1 cellular context compared by ENCODE assay signal in the genomic region with DNA sequence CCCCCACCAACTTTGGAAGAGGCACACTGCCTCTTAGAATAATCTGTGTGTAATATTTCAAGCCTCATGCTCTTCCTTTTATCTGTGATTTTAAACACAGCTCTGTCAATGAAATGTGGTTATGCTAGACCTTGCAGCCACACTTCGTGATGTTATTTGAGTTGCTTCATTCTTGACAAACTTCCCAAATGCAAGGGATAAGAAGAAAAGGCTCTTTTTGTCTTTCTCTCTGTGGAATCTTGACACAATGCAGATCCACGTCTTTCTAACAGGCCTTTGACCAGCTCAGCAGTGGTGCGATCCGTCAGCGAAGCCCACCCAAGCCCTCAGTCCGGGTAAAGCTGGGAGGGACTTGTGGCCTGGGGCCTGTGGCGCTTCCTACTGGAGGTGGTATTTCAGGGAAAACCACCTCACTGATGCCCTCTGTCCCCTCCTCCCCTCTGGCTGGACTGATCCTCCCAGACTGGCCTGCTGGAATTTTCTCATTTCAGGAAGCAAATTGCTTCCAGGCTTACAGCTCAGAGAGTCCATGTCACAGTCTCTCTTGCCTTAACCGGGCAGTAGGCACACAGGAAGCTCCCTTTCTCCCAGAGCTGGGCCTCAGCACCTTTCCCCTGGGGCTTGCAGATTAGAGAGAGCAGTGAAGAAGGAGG.
TF ChIP-seq lines count a peak whose summit lies in the region.

No MANE protein-coding gene starts in this region.

TF ChIP-seq in H1, 55 proteins besides CTCF, POLR2A, EP300 and RAD21:
- TF ChIP-seq BACH1 (IDR thresholded peaks at IDR 0.05; ENCODE audit: low read length), result no peak
- TF ChIP-seq YY1 (IDR thresholded peaks at IDR 0.05; ENCODE audit: low read depth, low read length), result no peak
- TF ChIP-seq, protein P1, sequence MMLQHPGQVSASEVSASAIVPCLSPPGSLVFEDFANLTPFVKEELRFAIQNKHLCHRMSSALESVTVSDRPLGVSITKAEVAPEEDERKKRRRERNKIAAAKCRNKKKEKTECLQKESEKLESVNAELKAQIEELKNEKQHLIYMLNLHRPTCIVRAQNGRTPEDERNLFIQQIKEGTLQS (IDR thresholded peaks at IDR 0.05; ENCODE audit: insufficient read depth, low read depth, low read length), result no peak
- TF ChIP-seq TCF12 (IDR thresholded peaks at IDR 0.05; ENCODE audit: low read depth, low read length), result no peak
- TF ChIP-seq JUND (IDR thresholded peaks at IDR 0.05; ENCODE audit: low read length), result no peak
- TF ChIP-seq BRCA1 (IDR thresholded peaks at IDR 0.05; ENCODE audit: low read depth, low read length), result no peak
- TF ChIP-seq EGR1 (IDR thresholded peaks at IDR 0.05; ENCODE audit: borderline replicate concordance, low read depth, low read length), result no peak
- no peak for TF ChIP-seq SIN3A (conservative IDR thresholded peaks at IDR 0.05 in 1 of 2, IDR thresholded peaks at IDR 0.05 in 1 of 2; ENCODE audit: low read depth in 1 of 2, low read length in 2 of 2)
- TF ChIP-seq, protein P2, sequence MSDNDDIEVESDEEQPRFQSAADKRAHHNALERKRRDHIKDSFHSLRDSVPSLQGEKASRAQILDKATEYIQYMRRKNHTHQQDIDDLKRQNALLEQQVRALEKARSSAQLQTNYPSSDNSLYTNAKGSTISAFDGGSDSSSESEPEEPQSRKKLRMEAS (IDR thresholded peaks at IDR 0.05), result no peak
- TF ChIP-seq RXRA (IDR thresholded peaks at IDR 0.05; ENCODE audit: insufficient read depth, low read depth, low read length), result no peak
- TF ChIP-seq CREB1 (IDR thresholded peaks at IDR 0.05), result no peak
- no peak for TF ChIP-seq SUZ12 (IDR thresholded peaks at IDR 0.05; ENCODE audit: low read length)
- no peak for TF ChIP-seq TAF1 (IDR thresholded peaks at IDR 0.05; ENCODE audit: low read depth, low read length)
